Comparison of ENCODE assay signal across 11 cellular contexts in genomic region chr18:55400590-55401274, GRCh38.
DNase-seq lines count a peak whose midpoint lies in the region; ATAC-seq and TF ChIP-seq lines count a peak whose summit lies in the region.
"Had no signal": no experiment of that assay in that cellular context is flagged by ENCODE, and none has a peak within 500 bp of the region (broad histone marks: within the 10 kb centered on the region; RNA-seq: fewer than 3 reads in every experiment).

No MANE protein-coding gene starts in this region.

- H3K27ac ChIP-seq in AG04450 (ENCODE audit: low read depth, low read length) (peak overlapping the region; percentile 42), hepatocyte (peak overlapping the region; percentile 84), neuronal stem cell (replicated peaks; ENCODE audit: low read length) (no peak overlapping the region)
- H3K27ac ChIP-seq: C4-2B, KMS-11 had no signal

- no peaks in the 10 kb centered on the region for H3K9me2 ChIP-seq in hepatocyte (replicated peaks; ENCODE audit: insufficient read depth)

- H3K36me3 ChIP-seq in hepatocyte (replicated peaks; ENCODE audit: insufficient read depth, low read depth) (no peaks in the 10 kb centered on the region), neuronal stem cell (replicated peaks in 1 of 2; ENCODE audit: control insufficient read depth in 2 of 2, insufficient read depth in 2 of 2, low read length in 2 of 2) (peaks cover 0 to 7% of the 10 kb centered on the region in 2 donors)

- H3K27me3 ChIP-seq in AG04450 (ENCODE audit: control insufficient read depth, insufficient read depth, low read length): no peaks in the 10 kb centered on the region
- H3K27me3 ChIP-seq in hepatocyte: no peaks in the 10 kb centered on the region
- no peaks in the 10 kb centered on the region for H3K27me3 ChIP-seq in neuronal stem cell (ENCODE audit: control insufficient read depth in 3 of 3, insufficient read depth in 3 of 3, low read depth in 1 of 3, low read length in 3 of 3)

- ATAC-seq in sciatic nerve: peak; percentile 23
- no peak for ATAC-seq in GM19351 (IDR thresholded peaks at IDR 0.05; ENCODE audit: unreplicated experiment)

- H3K4me2 ChIP-seq in hepatocyte: peak overlapping the region; percentile 72
- no peak overlapping the region for H3K4me2 ChIP-seq in neuronal stem cell (ENCODE audit: insufficient read depth, low read length, poor library complexity, severe bottlenecking)
- H3K4me2 ChIP-seq: KMS-11 had no signal

- H3K4me1 ChIP-seq in hepatocyte (ENCODE audit: insufficient read depth) (peaks cover 9% of the 10 kb centered on the region), neuronal stem cell (ENCODE audit: control insufficient read depth in 2 of 2, insufficient read depth in 1 of 2, low read depth in 1 of 2, low read length in 2 of 2) (peaks cover 16 to 24% of the 10 kb centered on the region in 2 donors)

- peaks cover 40% of the 10 kb centered on the region for H3K79me2 ChIP-seq in hepatocyte

- no peaks in the 10 kb centered on the region for H4K20me1 ChIP-seq in hepatocyte (ENCODE audit: insufficient read depth, poor library complexity, severe bottlenecking)

- no peak overlapping the region for H2BK120ac ChIP-seq in neuronal stem cell (ENCODE audit: low read depth, low read length)

- no peak overlapping the region for H3K23ac ChIP-seq in neuronal stem cell (ENCODE audit: low read depth, low read length, poor library complexity)

- intact Hi-C loops in sciatic nerve (cut with DNase I): loop anchor here (10.0 kb wide), 1 partner anchor 46 kb away; no protein-coding TSS in a partner anchor

- H2AFZ ChIP-seq in hepatocyte (no peak overlapping the region), neuronal stem cell (ENCODE audit: low read length) (no peak overlapping the region)

- no peak overlapping the region for H3K9ac ChIP-seq in neuronal stem cell (ENCODE audit: low read depth, low read length, poor library complexity)
- H3K9ac ChIP-seq: KMS-11 had no signal

- H4K8ac ChIP-seq in neuronal stem cell (ENCODE audit: low read depth, low read length): no peak overlapping the region

- no peak overlapping the region for H2BK15ac ChIP-seq in neuronal stem cell (ENCODE audit: low read length)

- no peak overlapping the region for H2AK5ac ChIP-seq in neuronal stem cell (ENCODE audit: low read depth, low read length)

- H3K18ac ChIP-seq in neuronal stem cell (ENCODE audit: low read length): no peak overlapping the region

- no peak overlapping the region for H4K91ac ChIP-seq in neuronal stem cell (ENCODE audit: low read depth, low read length, poor library complexity)

- POLR2A ChIA-PET in AG04450 (lab: Yijun Ruan, JAX): no interaction called here

- no peak overlapping the region for H3K4ac ChIP-seq in neuronal stem cell (ENCODE audit: low read length)

- H3K14ac ChIP-seq in neuronal stem cell (ENCODE audit: low read length): no peak overlapping the region

- H2BK5ac ChIP-seq in neuronal stem cell (ENCODE audit: low read length): no peak overlapping the region

- H2BK12ac ChIP-seq in neuronal stem cell (ENCODE audit: low read length): no peak overlapping the region

- TF ChIP-seq CTCF in AG04450 (IDR thresholded peaks at IDR 0.05; ENCODE audit: low read depth, low read length) (no peak), hepatocyte (IDR thresholded peaks at IDR 0.05; ENCODE audit: poor library complexity) (no peak)

- H3K9me3 ChIP-seq in AG04450 (ENCODE audit: control insufficient read depth, insufficient read depth, low read length): no peaks in the 10 kb centered on the region
- H3K9me3 ChIP-seq in hepatocyte (ENCODE audit: low read depth): no peaks in the 10 kb centered on the region
- peaks cover 0 to 6% of the 10 kb centered on the region in 2 donors for H3K9me3 ChIP-seq in neuronal stem cell (replicated peaks in 1 of 2; ENCODE audit: control insufficient read depth in 2 of 2, insufficient read depth in 1 of 2, low read depth in 1 of 2, low read length in 2 of 2)

- DNase-seq in AG04450 (ENCODE audit: low read depth, low spot score) (no peak), amniotic epithelial cell (ENCODE audit: low read depth) (peak; percentile 48), hepatocyte (ENCODE audit: low spot score) (no peak), sciatic nerve (ENCODE audit: low spot score) (no peak), kidney tubule cell (ENCODE audit: low spot score) (no peak), neuronal stem cell (ENCODE audit: low spot score) (no peak), SW 1271 (lab: John Stamatoyannopoulos, UW) (no peak)
- DNase-seq: stimulated activated CD4-positive, alpha-beta T cell treated with anti-CD3 and anti-CD28 coated beads, Interleukin-4, amount 100 ng/mL, for 24 hours had no signal

- H3K79me1 ChIP-seq in neuronal stem cell (ENCODE audit: low read depth, low read length): no peaks in the 10 kb centered on the region

- H3K4me3 ChIP-seq in AG04450 (ENCODE audit: low read depth, low read length) (no peak overlapping the region; the same call in 1 of the 2 replicates), hepatocyte (no peak overlapping the region), neuronal stem cell (ENCODE audit: low read length in 2 of 2) (no peak overlapping the region)

- WGBS in hepatocyte (ENCODE audit: low lambda C conversion rate, missing lambda C conversion rate): 64% methylated on average over 7 of the region's 7 CpGs
- no CpG with 5 or more reads among the region's 7 CpGs for WGBS in neuronal stem cell (ENCODE audit: extremely low coverage in 2 of 2, insufficient read length in 2 of 2, insufficient replicate concordance in 1 of 2), 2 donors

- CTCF ChIA-PET in AG04450 (lab: Charles Lee): no interaction called here
